8 cellular contexts compared by ENCODE assay signal in the genomic region with DNA sequence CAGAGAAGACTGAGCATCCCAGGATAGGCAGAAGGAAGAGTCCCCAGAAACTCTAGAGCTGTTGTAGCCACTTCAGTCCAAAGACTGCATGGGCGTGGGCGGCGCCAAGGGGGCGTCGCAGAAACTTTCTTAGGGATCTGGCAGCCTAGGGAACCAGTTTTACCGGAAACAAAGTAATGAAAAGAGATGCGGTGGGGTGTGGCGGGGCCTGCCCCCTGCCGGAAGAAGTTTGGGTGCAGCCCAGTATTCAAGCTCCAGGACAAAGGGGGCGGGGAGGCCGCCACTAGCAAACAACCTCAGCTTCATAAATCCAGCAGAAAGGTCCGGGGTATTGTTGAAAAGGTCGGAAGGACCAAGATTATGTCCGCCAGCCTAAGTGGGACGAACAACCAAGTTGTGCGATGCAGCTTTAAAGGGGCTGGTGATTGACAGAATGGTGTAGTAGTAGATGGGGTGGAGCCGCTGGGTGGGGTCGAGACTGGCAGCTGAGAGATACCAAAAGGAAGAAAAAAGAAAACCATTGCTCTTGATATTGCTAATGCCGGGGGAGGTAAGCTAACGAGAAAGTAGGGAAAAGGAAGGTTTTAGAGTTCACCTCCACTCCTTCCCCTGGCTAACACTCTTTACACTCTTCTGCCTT.
A peak's percentile ranks its signal among the peaks of the same experiment; 100 is the strongest.
DNase-seq lines count a peak whose midpoint lies in the region; ATAC-seq, FAIRE-seq and TF ChIP-seq lines count a peak whose summit lies in the region.

No MANE protein-coding gene starts in this region.

- H2AFZ ChIP-seq in OCI-LY3 (ENCODE audit: low read depth, low read length) = peak overlapping the region; percentile 97

- DNase-seq in A549 (ENCODE audit: low read depth in 1 of 2, low spot score in 1 of 2) = peak in 1 of 2 experiments; percentile 4
- DNase-seq in activated T-helper 9 cell treated with anti-CD3 and anti-CD28 coated beads, Interleukin-2, amount 50 U/mL, for 16 hours (ENCODE audit: low read depth) = peak; percentile 3
- peak; percentile 32 to 67 (median 49) for DNase-seq in heart left ventricle
- peak; percentile 49 for DNase-seq in prostate gland (ENCODE audit: low spot score)
- no peak for DNase-seq in NCI-H1417 (lab: John Stamatoyannopoulos, UW)

- H3K9ac ChIP-seq in OCI-LY3 (ENCODE audit: low read length) = peak overlapping the region; percentile 82

- WGBS in A549 (ENCODE audit: missing lambda C conversion rate) = 47% methylated on average over 19 of the region's 20 CpGs
- 1 to 34% (median 16%) methylated on average over 20 of the region's 20 CpGs for WGBS in heart left ventricle, 4 donors
- WGBS in prostate gland = 0% methylated on average over 20 of the region's 20 CpGs

- H3K36me3 ChIP-seq in OCI-LY3 (replicated peaks; ENCODE audit: low read depth, low read length) = no peaks in the 10 kb centered on the region
- no peaks in the 10 kb centered on the region for H3K36me3 ChIP-seq in heart left ventricle
- no peaks in the 10 kb centered on the region for H3K36me3 ChIP-seq in prostate gland

- no peak for TF ChIP-seq EP300 in A549 (IDR thresholded peaks at IDR 0.05)

- no peak for FAIRE-seq in A549 (lab: Jason Lieb, UNC)

- TF ChIP-seq CTCF in A549 (IDR thresholded peaks at IDR 0.05) (no peak), OCI-LY3 (IDR thresholded peaks at IDR 0.05; ENCODE audit: low read depth, low read length) (peak; percentile 63), heart left ventricle (IDR thresholded peaks at IDR 0.05) (peak in 11 of 12 donors; percentile 24 to 60 (median 45)), prostate gland (IDR thresholded peaks at IDR 0.05) (peak in 3 of 4 experiments; percentile 48 to 69 (median 51))

- no peaks in the 10 kb centered on the region for H4K20me1 ChIP-seq in OCI-LY3 (ENCODE audit: insufficient read depth, low read length)

- no peak for TF ChIP-seq POLR2A in A549 (IDR thresholded peaks at IDR 0.05; ENCODE audit: low read length)
- no peak for TF ChIP-seq POLR2A in heart left ventricle (IDR thresholded peaks at IDR 0.05)
- TF ChIP-seq POLR2A in prostate gland (IDR thresholded peaks at IDR 0.05) = no peak

- ATAC-seq in A549 (peak; percentile 45 to 47; a peak in 3 of 6 replicates), GM18511 (IDR thresholded peaks at IDR 0.05; ENCODE audit: unreplicated experiment) (peak; percentile 77), HG02973 (IDR thresholded peaks at IDR 0.05; ENCODE audit: unreplicated experiment) (peak; percentile 84), heart left ventricle (peak; percentile 32 to 89 (median 76))

- H3K27ac ChIP-seq in A549 (peak overlapping the region; percentile 71 to 81; a peak in 5 of 6 replicates), OCI-LY3 (ENCODE audit: low read length) (peak overlapping the region; percentile 43), heart left ventricle (peak overlapping the region; percentile 12 to 71 (median 57)), prostate gland (peak overlapping the region; percentile 71 to 73)

- H3K9me3 ChIP-seq in A549 = no peaks in the 10 kb centered on the region
- no peaks in the 10 kb centered on the region for H3K9me3 ChIP-seq in OCI-LY3 (ENCODE audit: insufficient read depth, low read length)
- H3K9me3 ChIP-seq in heart left ventricle = no peaks in the 10 kb centered on the region
- H3K9me3 ChIP-seq in prostate gland = no peaks in the 10 kb centered on the region

- POLR2A ChIA-PET in A549 (lab: Yijun Ruan, JAX) = no interaction called here

- H3K27me3 ChIP-seq in OCI-LY3 (ENCODE audit: low read depth, low read length) = no peaks in the 10 kb centered on the region
- peaks cover 0 to 3% (median 0%) of the 10 kb centered on the region in 9 donors for H3K27me3 ChIP-seq in heart left ventricle
- H3K27me3 ChIP-seq in prostate gland (replicated peaks; ENCODE audit: insufficient read depth) = no peaks in the 10 kb centered on the region

- no peaks in the 10 kb centered on the region for H3K79me2 ChIP-seq in OCI-LY3 (ENCODE audit: low read length)

- CTCF ChIA-PET in A549 (lab: Yijun Ruan, JAX) = interaction anchor here (0.7 to 1.2 kb wide), 2 partner anchors 9 to 26 kb away, joined by 3 read pairs; no protein-coding TSS in a partner anchor

- no peak for TF ChIP-seq RAD21 in A549 (conservative IDR thresholded peaks at IDR 0.05 in 1 of 2, IDR thresholded peaks at IDR 0.05 in 1 of 2)

- H3K4me2 ChIP-seq in A549 = peak overlapping the region; percentile 86
- H3K4me2 ChIP-seq in OCI-LY3 (ENCODE audit: low read length) = peak overlapping the region; percentile 76

- H3K4me3 ChIP-seq in A549 = peak overlapping the region; percentile 71
- peak overlapping the region; percentile 94 for H3K4me3 ChIP-seq in OCI-LY3 (ENCODE audit: low read length)
- H3K4me3 ChIP-seq in heart left ventricle = peak overlapping the region; percentile 25 to 86 (median 66)
- H3K4me3 ChIP-seq in prostate gland = peak overlapping the region; percentile 43 to 45

- H3K4me1 ChIP-seq in A549 = no peaks in the 10 kb centered on the region
- peaks cover 10% of the 10 kb centered on the region for H3K4me1 ChIP-seq in OCI-LY3 (ENCODE audit: low read length)
- peaks cover 0 to 5% (median 0%) of the 10 kb centered on the region in 12 donors for H3K4me1 ChIP-seq in heart left ventricle
- H3K4me1 ChIP-seq in prostate gland (replicated peaks) = no peaks in the 10 kb centered on the region

- intact Hi-C loops in heart left ventricle (cut with DNase I) (loop anchor here in 2 of 10 donors (5.0 to 10.0 kb wide), 3 partner anchors 191 to 819 kb away; a partner anchor contains a TSS), prostate gland (cut with DNase I) (no loop called here)

TF ChIP-seq in A549, 52 proteins besides CTCF, POLR2A, EP300 and RAD21:
- TF ChIP-seq JUN (IDR thresholded peaks at IDR 0.05) = no peak

Comparison
In these comparisons a context has a peak if more than half of its experiments do, and no peak if none do; other contexts are left out.
1. DNase-seq: peak in activated T-helper 9 cell treated with anti-CD3 and anti-CD28 coated beads, Interleukin-2, amount 50 U/mL, for 16 hours (single experiment), heart left ventricle (5 of 5) and prostate gland (single experiment); none in NCI-H1417 (0 of 3).
2. H3K4me3 ChIP-seq: peak in every context shown above with its lines; median percentile 94 in OCI-LY3; 71 in A549; 66 in heart left ventricle; 44 in prostate gland.
3. Peak in every context shown above with its lines, with median percentiles within 50 percentile points of each other: ATAC-seq and H3K27ac ChIP-seq.